In genomic region chr4:25454491-25454890, GRCh38 we compare ENCODE assay signal across 17 cellular contexts.
DNase-seq lines count a peak whose midpoint lies in the region; ATAC-seq and TF ChIP-seq lines count a peak whose summit lies in the region.
"Had no signal": no experiment of that assay in that cellular context is flagged by ENCODE, and none has a peak within 500 bp of the region (broad histone marks: within the 10 kb centered on the region; RNA-seq: fewer than 3 reads in every experiment).

No MANE protein-coding gene starts in this region.

- H2BK120ac ChIP-seq in mesendoderm (ENCODE audit: low read depth, low read length), result no peak overlapping the region

- H3K23ac ChIP-seq in mesendoderm (ENCODE audit: low read length), result no peak overlapping the region

- H3K27me3 ChIP-seq in heart right ventricle (no peaks in the 10 kb centered on the region), mesendoderm (ENCODE audit: insufficient read depth, low read length, poor library complexity) (no peaks in the 10 kb centered on the region)
- H3K27me3 ChIP-seq: BLaER1 treated with 17β-estradiol and CSF1 and Interleukin-3, amounts not matched to agents 10 nM and 100 nM had no signal

- no peaks in the 10 kb centered on the region for H3K79me1 ChIP-seq in mesendoderm (ENCODE audit: low read length)

- no peaks in the 10 kb centered on the region for H3K79me2 ChIP-seq in mesendoderm (ENCODE audit: control insufficient read depth, insufficient read depth, low read length)

- H3K18ac ChIP-seq in mesendoderm (ENCODE audit: low read length), result no peak overlapping the region

- no peaks in the 10 kb centered on the region for H3K36me3 ChIP-seq in heart right ventricle
- no peaks in the 10 kb centered on the region for H3K36me3 ChIP-seq in mesendoderm (ENCODE audit: control insufficient read depth, insufficient read depth, low read length)
- H3K36me3 ChIP-seq: BLaER1 treated with 17β-estradiol and CSF1 and Interleukin-3, amounts not matched to agents 10 nM and 100 nM had no signal

- no peak overlapping the region for H2BK15ac ChIP-seq in mesendoderm (replicated peaks; ENCODE audit: low read depth)

- no peaks in the 10 kb centered on the region for H3K9me3 ChIP-seq in heart right ventricle
- H3K9me3 ChIP-seq: BLaER1 treated with 17β-estradiol and CSF1 and Interleukin-3, amounts not matched to agents 10 nM and 100 nM had no signal

- no peak overlapping the region for H2AK5ac ChIP-seq in mesendoderm (ENCODE audit: low read length)

- ATAC-seq in left ventricle myocardium superior, result peak; percentile 48
- no peak for ATAC-seq in heart right ventricle
- no peak for ATAC-seq in GM19351 (IDR thresholded peaks at IDR 0.05; ENCODE audit: unreplicated experiment)
- ATAC-seq: CD8-positive, alpha-beta T cell; HCT116 had no signal

- intact Hi-C loops in left ventricle myocardium superior (cut with micrococcal nuclease) (no loop called here), heart right ventricle (cut with DNase I) (no loop called here)

- H4K8ac ChIP-seq in mesendoderm (ENCODE audit: low read depth, low read length), result no peak overlapping the region

- H2BK5ac ChIP-seq in mesendoderm (ENCODE audit: low read length), result no peak overlapping the region

- H4K5ac ChIP-seq in mesendoderm (ENCODE audit: low read length), result no peak overlapping the region

- no peak overlapping the region for H3K4ac ChIP-seq in mesendoderm (ENCODE audit: low read depth, low read length)

- WGBS in heart right ventricle, 2 donors, result 37 to 49% methylated on average over 1 of the region's 1 CpG
- no CpG with 5 or more reads among the region's 1 CpG for WGBS in mesendoderm (ENCODE audit: extremely low coverage, insufficient coverage, low lambda C conversion rate)

- H3K27ac ChIP-seq in heart right ventricle (no peak overlapping the region), mesendoderm (ENCODE audit: low read depth, low read length) (no peak overlapping the region)
- H3K27ac ChIP-seq: BLaER1 treated with 17β-estradiol and CSF1 and Interleukin-3, amounts not matched to agents 10 nM and 100 nM had no signal

- no peak overlapping the region for H3K4me2 ChIP-seq in mesendoderm (ENCODE audit: low read length)
- H3K4me2 ChIP-seq: BLaER1 treated with 17β-estradiol and CSF1 and Interleukin-3, amounts not matched to agents 10 nM and 100 nM had no signal

- no peak overlapping the region for H3K9ac ChIP-seq in mesendoderm (ENCODE audit: low read length)
- H3K9ac ChIP-seq: BLaER1 treated with 17β-estradiol and CSF1 and Interleukin-3, amounts not matched to agents 10 nM and 100 nM had no signal

- DNase-seq in left ventricle myocardium superior (no peak), heart right ventricle (no peak), cerebellum (ENCODE audit: low spot score) (peak; percentile 35), mesendoderm (peak; percentile 44), NCI-H446 (lab: John Stamatoyannopoulos, UW) (no peak), RKO (ENCODE audit: low spot score) (no peak), NCI-H748 treated with DMSO at 0.1 percent for 48 hours (lab: John Stamatoyannopoulos, UW) (no peak)
- DNase-seq: 8988T; Calu3; CD8-positive, alpha-beta T cell; DMS79 treated with DMSO at 0.1 percent for 48 hours; GOT3; H7; HFFc6 had no signal

- no peak overlapping the region for H3K56ac ChIP-seq in mesendoderm (ENCODE audit: low read length)

- H3K4me1 ChIP-seq in heart right ventricle (peaks cover 0 to 4% (median 0%) of the 10 kb centered on the region in 9 donors), mesendoderm (ENCODE audit: control insufficient read depth, low read depth, low read length) (peaks cover 5% of the 10 kb centered on the region)

- H3K4me3 ChIP-seq in heart right ventricle (no peak overlapping the region), mesendoderm (ENCODE audit: low read length) (no peak overlapping the region)
- H3K4me3 ChIP-seq: BLaER1 treated with 17β-estradiol and CSF1 and Interleukin-3, amounts not matched to agents 10 nM and 100 nM had no signal

- no peak for TF ChIP-seq CTCF in heart right ventricle (IDR thresholded peaks at IDR 0.05)

Comparison
In these comparisons a context has a peak if more than half of its experiments do, and no peak if none do; other contexts are left out.
1. DNase-seq: peak in cerebellum (single experiment) and mesendoderm (single experiment); none in left ventricle myocardium superior (single experiment), heart right ventricle (0 of 2), NCI-H446 (0 of 2), RKO (single experiment) and NCI-H748 treated with DMSO at 0.1 percent for 48 hours (single experiment).